In the genomic region with DNA sequence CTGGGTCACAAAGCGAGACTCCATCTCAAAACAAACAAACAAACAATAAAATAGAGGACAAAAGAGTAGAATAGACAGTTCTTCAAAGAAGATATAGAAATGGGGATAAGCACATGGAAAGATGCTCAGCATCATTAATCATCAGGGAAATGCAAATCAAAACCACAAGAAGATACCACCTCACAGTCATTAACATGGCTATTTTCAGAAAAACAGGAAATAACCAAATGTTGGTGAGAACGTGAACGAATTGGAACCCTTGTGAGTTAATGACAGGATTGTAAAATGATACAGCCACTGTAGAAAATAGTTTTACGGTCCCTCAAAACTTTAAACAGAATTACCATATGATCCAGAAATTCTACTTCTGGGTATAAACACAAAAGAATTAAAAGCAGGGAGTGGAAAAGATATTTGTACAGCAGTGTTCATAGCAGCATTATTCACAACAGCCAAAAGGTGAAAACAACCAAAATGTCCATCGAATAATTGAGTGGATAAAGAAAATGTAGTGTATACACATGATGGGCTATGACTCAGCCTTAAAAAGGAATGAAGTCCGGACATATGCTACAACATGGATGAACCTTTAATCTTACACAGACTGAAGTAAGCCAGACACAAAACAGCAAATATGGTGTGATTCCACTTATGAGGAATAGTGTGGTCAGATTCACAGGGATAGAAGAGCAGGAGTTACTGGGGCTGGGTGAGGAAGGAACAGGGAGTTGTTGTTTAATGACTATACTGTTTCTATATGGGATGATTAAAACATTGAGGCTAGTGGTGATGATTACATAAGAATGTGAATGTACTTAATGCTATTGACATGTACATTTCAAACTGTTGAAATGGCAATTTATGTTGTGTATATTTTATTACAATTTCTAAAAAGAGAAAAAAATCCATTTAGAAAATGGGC, we compare ENCODE assay signal across 21 cellular contexts. TPM values are rescaled to one million over a fixed set of nuclear protein-coding genes. Genes with fewer than 3 reads are reported as not detected.
DNase-seq lines count a peak whose midpoint lies in the region; ATAC-seq, FAIRE-seq and TF ChIP-seq lines count a peak whose summit lies in the region.
"Had no signal": no experiment of that assay in that cellular context is flagged by ENCODE, and none has a peak within 500 bp of the region (broad histone marks: within the 10 kb centered on the region; RNA-seq: fewer than 3 reads in every experiment).

No MANE protein-coding gene starts in this region.

- H3K27me3 Mint-ChIP-seq in activated CD4-positive, alpha-beta T cell treated with anti-CD3 and anti-CD28 coated beads, Interleukin-2, amount 10 ng/mL, durations not matched to agents 24 days and 14 days: peaks cover 52% of the 10 kb centered on the region
- H3K27me3 Mint-ChIP-seq in activated CD4-positive, alpha-beta memory T cell treated with anti-CD3 and anti-CD28 coated beads for 36 hours: peaks cover 69% of the 10 kb centered on the region

- H3K9ac ChIP-seq in HUES64 (ENCODE audit: low read depth, low read length) (no peak overlapping the region), smooth muscle cell (ENCODE audit: low read depth) (no peak overlapping the region)

- no peaks in the 10 kb centered on the region for H4K20me1 ChIP-seq in smooth muscle cell (ENCODE audit: low read depth)

- H3K36me3 ChIP-seq in HUES64 (ENCODE audit: insufficient read depth, low read length) (no peaks in the 10 kb centered on the region), smooth muscle cell (ENCODE audit: low read depth) (no peaks in the 10 kb centered on the region), pancreas (no peaks in the 10 kb centered on the region), A673 (ENCODE audit: insufficient read depth, low read length, poor library complexity, severe bottlenecking) (no peaks in the 10 kb centered on the region)
- H3K36me3 ChIP-seq: spleen, upper lobe of right lung had no signal

- 79% methylated on average over 4 of the region's 6 CpGs for WGBS in HUES64
- 71% methylated on average over 6 of the region's 6 CpGs for WGBS in smooth muscle cell (ENCODE audit: low lambda C conversion rate)
- WGBS in pancreas, 2 donors: 53 to 68% methylated on average over 6 of the region's 6 CpGs

- H3K4me1 ChIP-seq in HUES64 (ENCODE audit: insufficient read depth, low read length) (no peaks in the 10 kb centered on the region; the same call in 1 of the 2 replicates), smooth muscle cell (ENCODE audit: low read depth) (peaks cover 25% of the 10 kb centered on the region), pancreas (peaks cover 0 to 3% (median 0%) of the 10 kb centered on the region in 3 donors), A673 (ENCODE audit: insufficient read depth, low read length, poor library complexity, severe bottlenecking) (no peaks in the 10 kb centered on the region)

- H3K4me2 ChIP-seq in smooth muscle cell: no peak overlapping the region

- intact Hi-C loops in activated CD4-positive, alpha-beta T cell treated with anti-CD3 and anti-CD28 coated beads, Interleukin-2, amount 10 ng/mL, durations not matched to agents 24 days and 14 days (cut with micrococcal nuclease): loop anchor here (5.0 to 10.0 kb wide), 2 partner anchors 62 to 115 kb away; no protein-coding TSS in a partner anchor
- intact Hi-C loops in activated CD4-positive, alpha-beta memory T cell treated with anti-CD3 and anti-CD28 coated beads for 36 hours (cut with micrococcal nuclease): no loop called here
- intact Hi-C loops in pancreas (cut with DNase I): no loop called here
- intact Hi-C loops in A673 (cut with micrococcal nuclease; ENCODE audit: unreplicated experiment): no loop called here

- H3F3A ChIP-seq in smooth muscle cell (ENCODE audit: low read depth): peaks cover 18% of the 10 kb centered on the region

- TF ChIP-seq CTCF in smooth muscle cell (IDR thresholded peaks at IDR 0.05; ENCODE audit: borderline replicate concordance, insufficient read depth, poor library complexity, severe bottlenecking) (no peak), pancreas (IDR thresholded peaks at IDR 0.05) (no peak), A673 (conservative IDR thresholded peaks at IDR 0.05; ENCODE audit: low read depth, low read length) (no peak)

- peaks cover 3% of the 10 kb centered on the region for H3K36me3 Mint-ChIP-seq in activated CD4-positive, alpha-beta T cell treated with anti-CD3 and anti-CD28 coated beads, Interleukin-2, amount 10 ng/mL, durations not matched to agents 24 days and 14 days (ENCODE audit: low read depth)
- peaks cover 2% of the 10 kb centered on the region for H3K36me3 Mint-ChIP-seq in activated CD4-positive, alpha-beta memory T cell treated with anti-CD3 and anti-CD28 coated beads for 36 hours

- H3K9me3 ChIP-seq in HUES64 (ENCODE audit: insufficient read depth, low read depth, low read length): no peaks in the 10 kb centered on the region
- no peaks in the 10 kb centered on the region for H3K9me3 ChIP-seq in smooth muscle cell (replicated peaks; ENCODE audit: low read depth)
- no peaks in the 10 kb centered on the region for H3K9me3 ChIP-seq in pancreas
- H3K9me3 ChIP-seq in A673 (ENCODE audit: low read depth, low read length, poor library complexity, severe bottlenecking): no peaks in the 10 kb centered on the region
- H3K9me3 ChIP-seq: upper lobe of right lung had no signal

- H3K4me3 ChIP-seq in HUES64 (ENCODE audit: low read length): peak overlapping the region; percentile 21; the same call in 1 of the 2 replicates
- H3K4me3 ChIP-seq in smooth muscle cell: no peak overlapping the region
- H3K4me3 ChIP-seq in pancreas: no peak overlapping the region
- no peak overlapping the region for H3K4me3 ChIP-seq in A673 (ENCODE audit: low read depth, low read length, poor library complexity, severe bottlenecking)
- H3K4me3 ChIP-seq: spleen, upper lobe of right lung had no signal

- H3K27ac Mint-ChIP-seq in activated CD4-positive, alpha-beta T cell treated with anti-CD3 and anti-CD28 coated beads, Interleukin-2, amount 10 ng/mL, durations not matched to agents 24 days and 14 days: peak overlapping the region; percentile 62
- H3K27ac Mint-ChIP-seq in activated CD4-positive, alpha-beta memory T cell treated with anti-CD3 and anti-CD28 coated beads for 36 hours: peak overlapping the region; percentile 3
- H3K27ac Mint-ChIP-seq: activated CD4-positive, alpha-beta T cell treated with anti-CD3 and anti-CD28 coated beads, Interleukin-2, amount 10 ng/mL, durations not matched to agents 7 days and 5 days; activated T-helper 1 cell treated with anti-CD3 and anti-CD28 coated beads, Interleukin-12 subunit alpha, Interleukin-12 subunit beta, Interleukin-2, Interleukin-4 antibody, amounts not matched to agents 30 ng/mL and 10 ng/mL and 1 ng/mL, durations not matched to agents 14 hours and 24 hours and 36 hours; progenitor cell of endocrine pancreas; stimulated activated memory B cell treated with anti-CD40 and anti-IgM and Interleukin-4, amounts not matched to agents 10 μg/mL and 1 μg/mL and 100 μg/mL, for 72 hours had no signal

- no peak for DNase-seq in activated CD4-positive, alpha-beta T cell treated with anti-CD3 and anti-CD28 coated beads, Interleukin-2, amount 10 ng/mL, durations not matched to agents 24 days and 14 days
- DNase-seq in activated CD4-positive, alpha-beta T cell treated with anti-CD3 and anti-CD28 coated beads, Interleukin-2, amount 50 U/mL, for 48 hours: no peak
- no peak for DNase-seq in activated CD4-positive, alpha-beta memory T cell treated with anti-CD3 and anti-CD28 coated beads for 36 hours
- no peak for DNase-seq in smooth muscle cell (lab: John Stamatoyannopoulos, UW; ENCODE audit: unreplicated experiment)
- DNase-seq in pancreas: no peak
- no peak for DNase-seq in A673 (ENCODE audit: low spot score)
- DNase-seq: foreskin melanocyte, NCI-H2029 treated with DMSO at 0.1 percent for 48 hours, spleen, upper lobe of right lung had no signal

- BruUV-seq in A673 (replicated peaks; lab: Mats Ljungman, UMichigan): no TSS peak

- POLR2A ChIA-PET in activated CD4-positive, alpha-beta memory T cell treated with anti-CD3 and anti-CD28 coated beads for 36 hours (lab: Charles Lee): no interaction called here
- POLR2A ChIA-PET in A673 (lab: Charles Lee; ENCODE audit: low non-redundant PET): no interaction called here

- ATAC-seq in GM18861 (IDR thresholded peaks at IDR 0.05; ENCODE audit: unreplicated experiment): no peak
- no peak for ATAC-seq in pancreas
- ATAC-seq: Right ventricle myocardium inferior; stimulated activated memory B cell treated with anti-CD40 and anti-IgM and Interleukin-4, amounts not matched to agents 10 μg/mL and 1 μg/mL and 100 μg/mL, for 72 hours had no signal

- peaks cover 3% of the 10 kb centered on the region for H3K9me3 Mint-ChIP-seq in activated CD4-positive, alpha-beta T cell treated with anti-CD3 and anti-CD28 coated beads, Interleukin-2, amount 10 ng/mL, durations not matched to agents 24 days and 14 days
- H3K9me3 Mint-ChIP-seq in activated CD4-positive, alpha-beta memory T cell treated with anti-CD3 and anti-CD28 coated beads for 36 hours: no peaks in the 10 kb centered on the region
- H3K9me3 Mint-ChIP-seq: activated CD4-positive, alpha-beta T cell treated with anti-CD3 and anti-CD28 coated beads, Interleukin-2, amount 10 ng/mL, durations not matched to agents 7 days and 5 days; activated T-helper 1 cell treated with anti-CD3 and anti-CD28 coated beads, Interleukin-12 subunit alpha, Interleukin-12 subunit beta, Interleukin-2, Interleukin-4 antibody, amounts not matched to agents 30 ng/mL and 10 ng/mL and 1 ng/mL, durations not matched to agents 14 hours and 24 hours and 36 hours had no signal

- CTCF ChIA-PET in activated CD4-positive, alpha-beta memory T cell treated with anti-CD3 and anti-CD28 coated beads for 36 hours (lab: Charles Lee): interaction anchor here (1.5 to 1.8 kb wide), 2 partner anchors 22 to 40 kb away, joined by 3 to 9 read pairs; no protein-coding TSS in a partner anchor
- CTCF ChIA-PET in A673 (lab: Charles Lee): interaction anchor here (1.0 kb wide), 1 partner anchor 17 kb away, joined by 5 read pairs; no protein-coding TSS in a partner anchor

- H3K27me3 ChIP-seq in HUES64 (ENCODE audit: insufficient read depth, low read length): peaks cover 52% of the 10 kb centered on the region
- peaks cover 13% of the 10 kb centered on the region for H3K27me3 ChIP-seq in smooth muscle cell (ENCODE audit: low read depth)
- peaks cover 3 to 39% (median 19%) of the 10 kb centered on the region in 4 donors for H3K27me3 ChIP-seq in pancreas
- no peaks in the 10 kb centered on the region for H3K27me3 ChIP-seq in A673 (replicated peaks; ENCODE audit: insufficient read depth, low read depth, low read length, poor library complexity)

- H2AFZ ChIP-seq in smooth muscle cell (ENCODE audit: low read depth): peak overlapping the region; percentile 27

- H3K79me2 ChIP-seq in smooth muscle cell (ENCODE audit: low read depth): no peaks in the 10 kb centered on the region

- peak overlapping the region; percentile 22 for H3K4me3 Mint-ChIP-seq in activated CD4-positive, alpha-beta T cell treated with anti-CD3 and anti-CD28 coated beads, Interleukin-2, amount 10 ng/mL, durations not matched to agents 24 days and 14 days
- no peak overlapping the region for H3K4me3 Mint-ChIP-seq in activated CD4-positive, alpha-beta memory T cell treated with anti-CD3 and anti-CD28 coated beads for 36 hours
- H3K4me3 Mint-ChIP-seq: activated CD4-positive, alpha-beta T cell treated with anti-CD3 and anti-CD28 coated beads, Interleukin-2, amount 10 ng/mL, durations not matched to agents 7 days and 5 days; activated T-helper 1 cell treated with anti-CD3 and anti-CD28 coated beads, Interleukin-12 subunit alpha, Interleukin-12 subunit beta, Interleukin-2, Interleukin-4 antibody, amounts not matched to agents 30 ng/mL and 10 ng/mL and 1 ng/mL, durations not matched to agents 14 hours and 24 hours and 36 hours; stimulated activated memory B cell treated with anti-CD40 and anti-IgM and Interleukin-4, amounts not matched to agents 10 μg/mL and 1 μg/mL and 100 μg/mL, for 72 hours had no signal

- no peak for FAIRE-seq in pancreas (lab: Jason Lieb, UNC)

- H3K4me1 Mint-ChIP-seq in activated CD4-positive, alpha-beta T cell treated with anti-CD3 and anti-CD28 coated beads, Interleukin-2, amount 10 ng/mL, durations not matched to agents 24 days and 14 days: peaks cover 55% of the 10 kb centered on the region
- H3K4me1 Mint-ChIP-seq in activated CD4-positive, alpha-beta memory T cell treated with anti-CD3 and anti-CD28 coated beads for 36 hours (ENCODE audit: low read depth): peaks cover 53% of the 10 kb centered on the region

- H3K27ac ChIP-seq in HUES64 (ENCODE audit: low read depth, low read length) (no peak overlapping the region), smooth muscle cell (ENCODE audit: low read depth) (no peak overlapping the region), pancreas (no peak overlapping the region), A673 (ENCODE audit: low read depth, low read length, poor library complexity, severe bottlenecking) (no peak overlapping the region)
- H3K27ac ChIP-seq: spleen, upper lobe of right lung had no signal

RNA-seq across cellular contexts. Expression of a gene that starts 19.7 kb away (rescaled TPM):
- total RNA-seq in activated CD4-positive, alpha-beta T cell treated with anti-CD3 and anti-CD28 coated beads, Interleukin-2, amount 10 ng/mL, durations not matched to agents 24 days and 14 days: not detected in 2 replicates
- polyA plus RNA-seq in HUES64 (2013, experiment 1 of 2): not detected
- not detected for polyA plus RNA-seq in HUES64 (2013, experiment 2 of 2)
- total RNA-seq in activated CD4-positive, alpha-beta memory T cell treated with anti-CD3 and anti-CD28 coated beads for 36 hours: not detected
- not detected in 2 replicates for total RNA-seq in smooth muscle cell
- polyA plus RNA-seq in smooth muscle cell: not detected in 2 replicates
- total RNA-seq in pancreas: not detected
- polyA plus RNA-seq in pancreas: not detected
- not detected in 2 replicates for total RNA-seq in A673 (2021)
- total RNA-seq: activated CD4-positive, alpha-beta T cell treated with anti-CD3 and anti-CD28 coated beads, Interleukin-2, amount 10 ng/mL, durations not matched to agents 7 days and 5 days; activated T-helper 1 cell treated with anti-CD3 and anti-CD28 coated beads, Interleukin-12 subunit alpha, Interleukin-12 subunit beta, Interleukin-2, Interleukin-4 antibody, amounts not matched to agents 30 ng/mL and 10 ng/mL and 1 ng/mL, durations not matched to agents 14 hours and 24 hours and 36 hours; Calu3; endothelial cell of umbilical vein; lower leg skin; MCF 10A; progenitor cell of endocrine pancreas; Right ventricle myocardium inferior; spleen; upper lobe of right lung had no signal
- polyA plus RNA-seq: endothelial cell of umbilical vein, spleen had no signal

RNA-seq across cellular contexts. Expression of a gene that starts 36.1 kb away (rescaled TPM):
- not detected in 2 replicates for total RNA-seq in activated CD4-positive, alpha-beta T cell treated with anti-CD3 and anti-CD28 coated beads, Interleukin-2, amount 10 ng/mL, durations not matched to agents 24 days and 14 days
- not detected for polyA plus RNA-seq in HUES64 (2013, experiment 1 of 2)
- not detected for polyA plus RNA-seq in HUES64 (2013, experiment 2 of 2)
- total RNA-seq in activated CD4-positive, alpha-beta memory T cell treated with anti-CD3 and anti-CD28 coated beads for 36 hours: not detected
- total RNA-seq in smooth muscle cell (not detected in 2 replicates), pancreas (not detected), A673 (2021) (not detected in 2 replicates)
- polyA plus RNA-seq in smooth muscle cell (not detected in 2 replicates), pancreas (not detected)
- total RNA-seq: activated CD4-positive, alpha-beta T cell treated with anti-CD3 and anti-CD28 coated beads, Interleukin-2, amount 10 ng/mL, durations not matched to agents 7 days and 5 days; activated T-helper 1 cell treated with anti-CD3 and anti-CD28 coated beads, Interleukin-12 subunit alpha, Interleukin-12 subunit beta, Interleukin-2, Interleukin-4 antibody, amounts not matched to agents 30 ng/mL and 10 ng/mL and 1 ng/mL, durations not matched to agents 14 hours and 24 hours and 36 hours; Calu3; endothelial cell of umbilical vein; lower leg skin; MCF 10A; progenitor cell of endocrine pancreas; Right ventricle myocardium inferior; spleen; upper lobe of right lung had no signal
- polyA plus RNA-seq: endothelial cell of umbilical vein, spleen had no signal

RNA-seq across cellular contexts. Expression of a gene that starts 37.9 kb away (rescaled TPM):
- 2.7 TPM in 2 replicates for total RNA-seq in activated CD4-positive, alpha-beta T cell treated with anti-CD3 and anti-CD28 coated beads, Interleukin-2, amount 10 ng/mL, durations not matched to agents 24 days and 14 days
- not detected for polyA plus RNA-seq in HUES64 (2013, experiment 1 of 2)
- 0.25 TPM for polyA plus RNA-seq in HUES64 (2013, experiment 2 of 2)
- 1 to 10 TPM; 2.9 to 3.5 TPM for total RNA-seq in activated CD4-positive, alpha-beta memory T cell treated with anti-CD3 and anti-CD28 coated beads for 36 hours
- total RNA-seq in smooth muscle cell: 3.4 TPM in 1 of 2 replicates, not detected in the other
- polyA plus RNA-seq in smooth muscle cell: 0.45 TPM in 1 of 2 replicates, not detected in the other
- 10 to 100 TPM in 1 of 6 donors, 1 to 10 TPM in 5; 1.9 to 11.1 (median 3.9) TPM for total RNA-seq in pancreas
- polyA plus RNA-seq in pancreas: 1 to 10 TPM; 2.4 to 3.0 TPM
- total RNA-seq in A673 (2021): 0.96 TPM in 1 of 2 replicates, not detected in the other
- total RNA-seq: progenitor cell of endocrine pancreas had no signal

RNA-seq across cellular contexts. Expression of a gene that starts 56.0 kb away (rescaled TPM):
- total RNA-seq in activated CD4-positive, alpha-beta T cell treated with anti-CD3 and anti-CD28 coated beads, Interleukin-2, amount 10 ng/mL, durations not matched to agents 24 days and 14 days: 31.6 and 35.2 TPM in 2 replicates
- polyA plus RNA-seq in HUES64 (2013, experiment 1 of 2): 13.2 TPM
- 12.2 TPM for polyA plus RNA-seq in HUES64 (2013, experiment 2 of 2)
- 10 to 100 TPM; 35.3 to 36.4 TPM for total RNA-seq in activated CD4-positive, alpha-beta memory T cell treated with anti-CD3 and anti-CD28 coated beads for 36 hours
- total RNA-seq in smooth muscle cell (6.3 and 7.5 TPM in 2 replicates), pancreas (10 to 100 TPM; 11.4 to 22.1 (median 12.1) TPM), A673 (2021) (24.2 and 24.6 TPM in 2 replicates)
- polyA plus RNA-seq in smooth muscle cell (2.4 and 2.6 TPM in 2 replicates), pancreas (10 to 100 TPM; 17.3 to 28.7 TPM)
